29 cellular contexts compared by ENCODE assay signal in the genomic region with DNA sequence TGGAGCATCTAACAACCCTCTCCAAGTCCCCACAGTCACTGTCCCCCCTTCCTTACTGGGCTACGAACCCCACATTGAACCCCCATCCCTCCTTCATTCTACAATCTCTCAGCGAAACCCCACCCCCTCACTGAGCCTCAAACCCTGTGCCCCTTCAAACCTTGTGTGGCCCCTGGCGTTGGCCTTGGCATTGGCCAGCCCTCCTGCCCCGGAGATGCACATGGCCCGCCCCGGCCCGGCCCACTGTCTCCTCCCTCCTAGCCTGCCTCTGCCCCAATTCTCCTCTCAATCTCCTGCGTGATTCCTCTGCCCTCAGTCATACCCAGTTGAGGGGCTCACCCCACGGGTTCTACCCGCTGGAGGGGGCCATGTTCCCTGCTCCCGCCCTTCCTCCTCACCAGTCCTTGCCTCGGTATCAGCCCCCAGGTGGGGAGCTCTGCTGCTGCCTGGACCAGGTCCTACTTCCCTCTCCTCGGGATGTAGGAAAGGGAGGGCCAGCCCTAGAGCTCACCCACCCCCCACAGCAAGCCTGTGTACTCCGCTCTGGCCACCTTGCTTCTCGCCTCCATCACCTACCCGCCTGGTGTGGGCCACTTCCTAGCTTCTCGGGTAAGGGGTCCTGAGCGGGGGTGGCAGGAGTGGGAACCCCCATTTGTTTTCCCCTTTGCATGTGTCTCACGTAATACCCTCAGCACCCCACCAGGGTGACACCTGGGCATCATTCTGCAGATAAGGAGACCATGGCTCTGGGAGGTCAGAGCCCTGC. TPM values are rescaled to one million over a fixed set of nuclear protein-coding genes. Genes with fewer than 3 reads are reported as not detected.
DNase-seq lines count a peak whose midpoint lies in the region; ATAC-seq, FAIRE-seq and TF ChIP-seq lines count a peak whose summit lies in the region.
"Had no signal": no experiment of that assay in that cellular context is flagged by ENCODE, and none has a peak within 500 bp of the region (broad histone marks: within the 10 kb centered on the region; RNA-seq: fewer than 3 reads in every experiment).

No MANE protein-coding gene starts in this region.

- DNase-seq in Right ventricle myocardium inferior (ENCODE audit: missing footprints): peak; percentile 49
- no peak for DNase-seq in heart left ventricle
- DNase-seq in K562 (ENCODE audit: extremely low read depth in 1 of 4, low spot score in 3 of 4): peak in 1 of 4 experiments; percentile 43
- no peak for DNase-seq in mesothelial cell of epicardium (ENCODE audit: low spot score in 2 of 2, unreplicated experiment in 2 of 2)
- DNase-seq in prostate gland (ENCODE audit: low spot score): no peak
- no peak for DNase-seq in NCI-H82 treated with DMSO at 0.1 percent for 48 hours (lab: John Stamatoyannopoulos, UW; ENCODE audit: unreplicated experiment)
- DNase-seq in RWPE1 (ENCODE audit: low spot score): no peak
- DNase-seq: 8988T, ACHN, BE2C, Calu3, DMS153, KG1, MG63, NCI-H1105 treated with DMSO at 0.1 percent for 48 hours, NCI-H146, NCI-H2029, NCI-H446, NCI-H524 treated with DMSO at 0.1 percent for 48 hours, NCI-H82, SIG-M5, SW 1271 had no signal

- intact Hi-C loops in Right ventricle myocardium inferior (cut with DNase I): no loop called here
- intact Hi-C loops in heart left ventricle (cut with DNase I): no loop called here
- intact Hi-C loops in K562 (cut with micrococcal nuclease): no loop called here
- intact Hi-C loops in prostate gland (cut with DNase I): no loop called here

- no peaks in the 10 kb centered on the region for H3K9me3 ChIP-seq in heart left ventricle
- H3K9me3 ChIP-seq in K562 (replicated peaks; ENCODE audit: control insufficient read depth, insufficient read depth, low read depth, low read length): no peaks in the 10 kb centered on the region
- H3K9me3 ChIP-seq in prostate gland: no peaks in the 10 kb centered on the region
- H3K9me3 ChIP-seq: BE2C, MG63 had no signal

- POLR2A ChIA-PET in K562 (lab: Yijun Ruan, JAX): interaction anchor here (0.5 kb wide), 1 partner anchor 14 kb away, joined by 3 read pairs; no protein-coding TSS in a partner anchor
- POLR2A ChIA-PET in RWPE1 (lab: Yijun Ruan, JAX; ENCODE audit: low non-redundant PET): no interaction called here

- H3K79me2 ChIP-seq in K562 (ENCODE audit: control insufficient read depth, insufficient read depth, low read length): no peaks in the 10 kb centered on the region

- no peak overlapping the region for H3K27ac Mint-ChIP-seq in mesothelial cell of epicardium
- H3K27ac Mint-ChIP-seq: CD14-positive monocyte had no signal

- H3K27me3 Mint-ChIP-seq in mesothelial cell of epicardium (ENCODE audit: low read depth): peaks cover 2% of the 10 kb centered on the region

- H3K4me3 ChIP-seq in heart left ventricle (no peak overlapping the region), K562 (no peak overlapping the region), prostate gland (no peak overlapping the region)
- H3K4me3 ChIP-seq: GM12878, MG63, SK-N-MC had no signal

- H3K4me1 ChIP-seq in heart left ventricle (peaks cover 0 to 19% (median 10%) of the 10 kb centered on the region in 12 donors), K562 (replicated peaks in 1 of 2; ENCODE audit: control insufficient read depth in 2 of 2, insufficient read depth in 2 of 2, low read length in 2 of 2) (peaks cover 12 to 52% of the 10 kb centered on the region in 2 experiments; a peak in 4 of 5 replicates), prostate gland (replicated peaks) (peaks cover 4% of the 10 kb centered on the region)

- TF ChIP-seq EP300 in K562 (IDR thresholded peaks at IDR 0.05; ENCODE audit: low read length): no peak

- FAIRE-seq in K562 (lab: Jason Lieb, UNC): no peak
- FAIRE-seq: G401.6, GM12878, GM19239 had no signal

- H3K27ac ChIP-seq in heart left ventricle: no peak overlapping the region
- H3K27ac ChIP-seq in K562 (ENCODE audit: extremely low read depth, low read depth, low read length): no peak overlapping the region
- no peak overlapping the region for H3K27ac ChIP-seq in prostate gland
- H3K27ac ChIP-seq in RWPE1: no peak overlapping the region
- H3K27ac ChIP-seq: SK-N-MC had no signal

- TF ChIP-seq POLR2A in heart left ventricle (IDR thresholded peaks at IDR 0.05) (no peak), K562 (conservative IDR thresholded peaks at IDR 0.05) (no peak), prostate gland (IDR thresholded peaks at IDR 0.05) (no peak)

- no peak for TF ChIP-seq RAD21 in K562 (CRISPR knock-in tag; conservative IDR thresholded peaks at IDR 0.05 in 1 of 2, IDR thresholded peaks at IDR 0.05 in 1 of 2)

- no peak overlapping the region for H3K4me2 ChIP-seq in K562 (ENCODE audit: insufficient read depth, low read length)

- no peaks in the 10 kb centered on the region for H3K36me3 ChIP-seq in heart left ventricle
- H3K36me3 ChIP-seq in K562 (ENCODE audit: control insufficient read depth, insufficient read depth, low read length): no peaks in the 10 kb centered on the region
- no peaks in the 10 kb centered on the region for H3K36me3 ChIP-seq in prostate gland
- H3K36me3 ChIP-seq: BE2C, MG63 had no signal

- H3K9me3 Mint-ChIP-seq in mesothelial cell of epicardium: no peaks in the 10 kb centered on the region
- H3K9me3 Mint-ChIP-seq: CD14-positive monocyte had no signal

- H3K4me3 Mint-ChIP-seq in mesothelial cell of epicardium: no peak overlapping the region
- H3K4me3 Mint-ChIP-seq: CD14-positive monocyte had no signal

- no peaks in the 10 kb centered on the region for H3K9me1 ChIP-seq in K562 (ENCODE audit: control insufficient read depth, insufficient read depth, low read length)

- in situ Hi-C loops in K562 (cut with MboI): no loop called here

- no peak overlapping the region for H2AFZ ChIP-seq in K562 (ENCODE audit: low read depth, low read length)

- H3K4me1 Mint-ChIP-seq in mesothelial cell of epicardium: peaks cover 9% of the 10 kb centered on the region

- H3K27me3 ChIP-seq in heart left ventricle (peaks cover 0 to 10% (median 0%) of the 10 kb centered on the region in 9 donors), K562 (ENCODE audit: control insufficient read depth in 2 of 2, insufficient read depth in 2 of 2, low read length in 2 of 2) (peaks cover 2 to 17% of the 10 kb centered on the region in 2 experiments; a peak in 3 of 5 replicates), prostate gland (replicated peaks; ENCODE audit: insufficient read depth) (no peaks in the 10 kb centered on the region)
- H3K27me3 ChIP-seq: BE2C, MG63 had no signal

- WGBS in heart left ventricle, 4 donors: 61 to 75% (median 69%) methylated on average over 19 of the region's 19 CpGs
- 31% methylated on average over 18 of the region's 19 CpGs for WGBS in K562 (ENCODE audit: insufficient coverage, low coverage, missing lambda C conversion rate)
- 70% methylated on average over 19 of the region's 19 CpGs for WGBS in prostate gland

- H3K9ac ChIP-seq in K562 (ENCODE audit: insufficient read depth in 1 of 2, low read depth in 2 of 2, low read length in 2 of 2): peak overlapping the region in 1 of 2 experiments; percentile 54; a peak in 1 of 4 replicates

- no peaks in the 10 kb centered on the region for H4K20me1 ChIP-seq in K562 (replicated peaks; ENCODE audit: control insufficient read depth, insufficient read depth, low read length)

- H3K36me3 Mint-ChIP-seq in mesothelial cell of epicardium: no peaks in the 10 kb centered on the region
- H3K36me3 Mint-ChIP-seq: CD14-positive monocyte had no signal

- CTCF ChIA-PET in K562 (lab: Yijun Ruan, JAX; ENCODE audit: low intra/inter-chr PET ratio): no interaction called here
- CTCF ChIA-PET in RWPE1 (lab: Yijun Ruan, JAX): interaction anchor here (0.5 to 0.6 kb wide), 2 partner anchors 14 to 1041 kb away, joined by 3 to 4 read pairs; no protein-coding TSS in a partner anchor

- ATAC-seq in Right ventricle myocardium inferior (no peak), heart left ventricle (no peak), K562 (no peak), GM19023 (IDR thresholded peaks at IDR 0.05; ENCODE audit: unreplicated experiment) (no peak)
- ATAC-seq: GM12878 had no signal

- no TSS peak for BruUV-seq in K562 (replicated peaks; lab: Mats Ljungman, UMichigan)

- TF ChIP-seq CTCF in heart left ventricle (IDR thresholded peaks at IDR 0.05) (no peak), K562 (IDR thresholded peaks at IDR 0.05 in 2 of 3, conservative IDR thresholded peaks at IDR 0.05 in 1 of 3; ENCODE audit: insufficient read depth in 2 of 3, low read depth in 1 of 3, low read length in 3 of 3) (no peak), mesothelial cell of epicardium (IDR thresholded peaks at IDR 0.05; ENCODE audit: unreplicated experiment) (peak; percentile 23), prostate gland (IDR thresholded peaks at IDR 0.05) (no peak), RWPE1 (conservative IDR thresholded peaks at IDR 0.05; ENCODE audit: low read depth) (no peak)

RNA-seq across cellular contexts. Expression of a gene that starts 6.6 kb away (rescaled TPM):
- total RNA-seq in Right ventricle myocardium inferior (0.19 TPM), heart left ventricle (1 to 10 TPM in 1 of 9 donors, under 1 TPM in 6, not detected in 2; 0.25 to 1.1 (median 0.53) TPM), K562 (2014; rRNA removed) (0.18 TPM in 1 of 2 replicates, not detected in the other), K562 (2014; rRNA removed; fragmentation: Illumina TruSeq; extraction: Trizol) (not detected in 2 replicates), K562 (2015; rRNA removed; fragmentation: Illumina TruSeq; extraction: Trizol) (not detected in 2 replicates), K562 (2021) (0.07 and 0.18 TPM in 2 replicates), mesothelial cell of epicardium (3.0 to 3.5 TPM (median 3.2 TPM) in 3 replicates), prostate gland (1 to 10 TPM in 1 of 2 donors, under 1 TPM in 1; 0.41 to 2.1 TPM)
- polyA plus RNA-seq in heart left ventricle (under 1 TPM; 0.25 to 0.95 TPM), K562 (2011; rRNA removed) (0.10 and 0.45 TPM in 2 replicates), K562 (2014; fragmentation: Illumina TruSeq; extraction: Trizol) (0.10 TPM in 1 of 2 replicates, not detected in the other), K562 (2014; fragmentation: Nextera tagmentation; extraction: Ambion mirVana) (under 1 TPM in 1 of 2 experiments, not detected in 1; 0.03 TPM), K562 (2014; rRNA removed) (0.37 TPM in 1 of 2 replicates, not detected in the other)
- total RNA-seq in K562 (2011; cell fraction: chromatin; rRNA removed; ENCODE audit: low replicate concordance): 0.55 and 2.4 TPM in 2 replicates
- total RNA-seq in K562 (2011; cell fraction: nucleolus; rRNA removed): 0.92 and 2.0 TPM in 2 replicates
- 0.76 and 2.0 TPM in 2 replicates for total RNA-seq in K562 (2011; cell fraction: nucleoplasm; rRNA removed)
- 0.24 and 1.1 TPM in 2 replicates for polyA plus RNA-seq in K562 (2011; cell fraction: cytosol; rRNA removed)
- polyA plus RNA-seq in K562 (2011; cell fraction: nucleus; rRNA removed): 4.6 and 6.0 TPM in 2 replicates
- 0.14 and 0.35 TPM in 2 replicates for polyA plus RNA-seq in K562 (2012)
- polyA minus RNA-seq in K562 (2011; rRNA and poly(A)+ RNA removed): 0.07 TPM in 1 of 2 replicates, not detected in the other
- not detected in 2 replicates for polyA minus RNA-seq in K562 (2011; cell fraction: cytosol; rRNA and poly(A)+ RNA removed)
- polyA minus RNA-seq in K562 (2011; cell fraction: nucleus; rRNA and poly(A)+ RNA removed): 0.56 and 0.94 TPM in 2 replicates
- total RNA-seq: Calu3, GM12878, H4 had no signal
- polyA plus RNA-seq: CD14-positive monocyte had no signal

RNA-seq across cellular contexts. Expression of a gene that starts 10.6 kb away (rescaled TPM):
- total RNA-seq in Right ventricle myocardium inferior (4,074 TPM), heart left ventricle (over 10,000 TPM in 1 of 9 donors, 1,000 to 10,000 TPM in 8; 2,598 to 10,910 (median 4,655) TPM), K562 (2014; rRNA removed) (0.05 TPM in 1 of 2 replicates, not detected in the other), K562 (2014; rRNA removed; fragmentation: Illumina TruSeq; extraction: Trizol) (not detected in 2 replicates), K562 (2015; rRNA removed; fragmentation: Illumina TruSeq; extraction: Trizol) (not detected in 2 replicates), K562 (2021) (0.09 TPM in 1 of 2 replicates, not detected in the other), mesothelial cell of epicardium (5.0 to 6.3 TPM (median 6.3 TPM) in 3 replicates), prostate gland (10 to 100 TPM; 11.4 to 20.4 TPM)
- polyA plus RNA-seq in heart left ventricle (1,000 to 10,000 TPM; 7,048 to 8,299 TPM), K562 (2011; rRNA removed) (0.07 and 0.08 TPM in 2 replicates), K562 (2014; fragmentation: Illumina TruSeq; extraction: Trizol) (0.19 TPM in 1 of 2 replicates, not detected in the other), K562 (2014; fragmentation: Nextera tagmentation; extraction: Ambion mirVana) (not detected), K562 (2014; rRNA removed) (not detected in 2 replicates)
- total RNA-seq in K562 (2011; cell fraction: chromatin; rRNA removed; ENCODE audit: low replicate concordance): 0.44 TPM in 1 of 2 replicates, not detected in the other
- total RNA-seq in K562 (2011; cell fraction: nucleolus; rRNA removed): not detected in 2 replicates
- total RNA-seq in K562 (2011; cell fraction: nucleoplasm; rRNA removed): 0.31 TPM in 1 of 2 replicates, not detected in the other
- 0.03 and 0.04 TPM in 2 replicates for polyA plus RNA-seq in K562 (2011; cell fraction: cytosol; rRNA removed)
- 0.07 and 0.08 TPM in 2 replicates for polyA plus RNA-seq in K562 (2011; cell fraction: nucleus; rRNA removed)
- 0.16 and 0.17 TPM in 2 replicates for polyA plus RNA-seq in K562 (2012)
- polyA minus RNA-seq in K562 (2011; rRNA and poly(A)+ RNA removed): not detected in 2 replicates
- polyA minus RNA-seq in K562 (2011; cell fraction: cytosol; rRNA and poly(A)+ RNA removed): not detected in 2 replicates
- not detected in 2 replicates for polyA minus RNA-seq in K562 (2011; cell fraction: nucleus; rRNA and poly(A)+ RNA removed)
- total RNA-seq: Calu3, GM12878, H4 had no signal
- polyA plus RNA-seq: CD14-positive monocyte had no signal

RNA-seq across cellular contexts. Expression of a gene that starts 15.2 kb away (rescaled TPM):
- total RNA-seq in Right ventricle myocardium inferior (2.2 TPM), heart left ventricle (1 to 10 TPM in 8 of 9 donors, under 1 TPM in 1; 0.51 to 2.7 (median 1.8) TPM), K562 (2014; rRNA removed) (0.64 and 1.6 TPM in 2 replicates), K562 (2014; rRNA removed; fragmentation: Illumina TruSeq; extraction: Trizol) (0.32 and 0.40 TPM in 2 replicates), K562 (2015; rRNA removed; fragmentation: Illumina TruSeq; extraction: Trizol) (0.19 and 0.29 TPM in 2 replicates), K562 (2021) (1.1 TPM in 2 replicates), mesothelial cell of epicardium (2.9 to 3.6 TPM (median 3.0 TPM) in 3 replicates), prostate gland (1 to 10 TPM; 1.0 to 1.9 TPM)
- polyA plus RNA-seq in heart left ventricle (1 to 10 TPM in 1 of 2 donors, under 1 TPM in 1; 0.50 to 1.5 TPM), K562 (2011; rRNA removed) (1.4 and 4.0 TPM in 2 replicates), K562 (2014; fragmentation: Illumina TruSeq; extraction: Trizol) (0.97 and 1.1 TPM in 2 replicates), K562 (2014; fragmentation: Nextera tagmentation; extraction: Ambion mirVana) (under 1 TPM; 0.08 to 0.49 TPM), K562 (2014; rRNA removed) (1.2 and 1.7 TPM in 2 replicates)
- 1.2 and 5.1 TPM in 2 replicates for total RNA-seq in K562 (2011; cell fraction: chromatin; rRNA removed; ENCODE audit: low replicate concordance)
- 3.3 and 5.3 TPM in 2 replicates for total RNA-seq in K562 (2011; cell fraction: nucleolus; rRNA removed)
- 1.8 and 2.3 TPM in 2 replicates for total RNA-seq in K562 (2011; cell fraction: nucleoplasm; rRNA removed)
- polyA plus RNA-seq in K562 (2011; cell fraction: cytosol; rRNA removed): 3.6 and 5.5 TPM in 2 replicates
- polyA plus RNA-seq in K562 (2011; cell fraction: nucleus; rRNA removed): 22.9 and 26.0 TPM in 2 replicates
- polyA plus RNA-seq in K562 (2012): 0.48 and 1.8 TPM in 2 replicates
- polyA minus RNA-seq in K562 (2011; rRNA and poly(A)+ RNA removed): 0.99 and 1.2 TPM in 2 replicates
- 1.0 TPM in 1 of 2 replicates, not detected in the other for polyA minus RNA-seq in K562 (2011; cell fraction: cytosol; rRNA and poly(A)+ RNA removed)
- 1.5 and 2.3 TPM in 2 replicates for polyA minus RNA-seq in K562 (2011; cell fraction: nucleus; rRNA and poly(A)+ RNA removed)
- total RNA-seq: Calu3, GM12878, H4 had no signal
- polyA plus RNA-seq: CD14-positive monocyte had no signal

RNA-seq across cellular contexts. Expression of a gene that starts 24.4 kb away (rescaled TPM):
- total RNA-seq in Right ventricle myocardium inferior: 0.41 TPM
- 1 to 10 TPM in 1 of 9 donors, under 1 TPM in 7, not detected in 1; 0.08 to 1.7 (median 0.21) TPM for total RNA-seq in heart left ventricle
- 1 to 10 TPM in 1 of 2 donors, under 1 TPM in 1; 0.32 to 1.1 TPM for polyA plus RNA-seq in heart left ventricle
- not detected in 2 replicates for total RNA-seq in K562 (2011; cell fraction: chromatin; rRNA removed; ENCODE audit: low replicate concordance)
- not detected in 2 replicates for total RNA-seq in K562 (2011; cell fraction: nucleolus; rRNA removed)
- total RNA-seq in K562 (2011; cell fraction: nucleoplasm; rRNA removed): not detected in 2 replicates
- total RNA-seq in K562 (2014; rRNA removed): not detected in 2 replicates
- not detected in 2 replicates for total RNA-seq in K562 (2014; rRNA removed; fragmentation: Illumina TruSeq; extraction: Trizol)
- total RNA-seq in K562 (2015; rRNA removed; fragmentation: Illumina TruSeq; extraction: Trizol): not detected in 2 replicates
- total RNA-seq in K562 (2021): not detected in 2 replicates
- polyA plus RNA-seq in K562 (2011; rRNA removed): not detected in 2 replicates
- not detected in 2 replicates for polyA plus RNA-seq in K562 (2011; cell fraction: cytosol; rRNA removed)
- not detected in 2 replicates for polyA plus RNA-seq in K562 (2011; cell fraction: nucleus; rRNA removed)
- polyA plus RNA-seq in K562 (2012): not detected in 2 replicates
- not detected in 2 replicates for polyA plus RNA-seq in K562 (2014; fragmentation: Illumina TruSeq; extraction: Trizol)
- not detected for polyA plus RNA-seq in K562 (2014; fragmentation: Nextera tagmentation; extraction: Ambion mirVana)
- polyA plus RNA-seq in K562 (2014; rRNA removed): not detected in 2 replicates
- not detected in 2 replicates for polyA minus RNA-seq in K562 (2011; rRNA and poly(A)+ RNA removed)
- polyA minus RNA-seq in K562 (2011; cell fraction: cytosol; rRNA and poly(A)+ RNA removed): not detected in 2 replicates
- not detected in 2 replicates for polyA minus RNA-seq in K562 (2011; cell fraction: nucleus; rRNA and poly(A)+ RNA removed)
- total RNA-seq in mesothelial cell of epicardium: not detected in 3 replicates
- total RNA-seq in prostate gland: 1 to 10 TPM in 1 of 2 donors, not detected in 1; 2.7 TPM
- total RNA-seq: Calu3, GM12878, H4 had no signal
- polyA plus RNA-seq: CD14-positive monocyte, GM12878 had no signal

RNA-seq across cellular contexts. Expression of a gene that starts 45.0 kb away (rescaled TPM):
- total RNA-seq in Right ventricle myocardium inferior (5.9 TPM), heart left ventricle (10 to 100 TPM in 1 of 9 donors, 1 to 10 TPM in 8; 1.2 to 17.8 (median 3.4) TPM), K562 (2014; rRNA removed) (not detected in 2 replicates), K562 (2014; rRNA removed; fragmentation: Illumina TruSeq; extraction: Trizol) (not detected in 2 replicates), K562 (2015; rRNA removed; fragmentation: Illumina TruSeq; extraction: Trizol) (not detected in 2 replicates), K562 (2021) (0.16 and 0.18 TPM in 2 replicates), mesothelial cell of epicardium (1.6 to 1.9 TPM (median 1.7 TPM) in 3 replicates), prostate gland (not detected)
- polyA plus RNA-seq in heart left ventricle (1 to 10 TPM; 1.1 to 9.3 TPM), K562 (2011; rRNA removed) (0.10 and 0.12 TPM in 2 replicates), K562 (2014; fragmentation: Illumina TruSeq; extraction: Trizol) (0.11 TPM in 1 of 2 replicates, not detected in the other), K562 (2014; fragmentation: Nextera tagmentation; extraction: Ambion mirVana) (not detected), K562 (2014; rRNA removed) (0.29 TPM in 1 of 2 replicates, not detected in the other)
- total RNA-seq in K562 (2011; cell fraction: chromatin; rRNA removed; ENCODE audit: low replicate concordance): 0.23 TPM in 1 of 2 replicates, not detected in the other
- not detected in 2 replicates for total RNA-seq in K562 (2011; cell fraction: nucleolus; rRNA removed)
- total RNA-seq in K562 (2011; cell fraction: nucleoplasm; rRNA removed): not detected in 2 replicates
- 0.18 and 0.64 TPM in 2 replicates for polyA plus RNA-seq in K562 (2011; cell fraction: cytosol; rRNA removed)
- 0.17 and 0.18 TPM in 2 replicates for polyA plus RNA-seq in K562 (2011; cell fraction: nucleus; rRNA removed)
- polyA plus RNA-seq in K562 (2012): 0.07 and 0.32 TPM in 2 replicates
- polyA minus RNA-seq in K562 (2011; rRNA and poly(A)+ RNA removed): not detected in 2 replicates
- polyA minus RNA-seq in K562 (2011; cell fraction: cytosol; rRNA and poly(A)+ RNA removed): 0.86 TPM in 1 of 2 replicates, not detected in the other
- polyA minus RNA-seq in K562 (2011; cell fraction: nucleus; rRNA and poly(A)+ RNA removed): 0.13 TPM in 1 of 2 replicates, not detected in the other
- total RNA-seq: GM12878 had no signal
- polyA plus RNA-seq: CD14-positive monocyte had no signal

Comparison
In these comparisons a context has a peak if more than half of its experiments do, and no peak if none do; other contexts are left out.
1. RNA of a gene that starts 10.6 kb away (total RNA-seq): 2,598 to 10,910 TPM in heart left ventricle and 4,074 TPM in Right ventricle myocardium inferior (single experiment); 11.4 to 20.4 TPM in prostate gland, 5.0 to 6.3 TPM in mesothelial cell of epicardium and 0.05 to 0.44 TPM in K562; every median in the first group is over 100 times any median in the second.